ENCODE assay signal across 23 cellular contexts in the genomic region with DNA sequence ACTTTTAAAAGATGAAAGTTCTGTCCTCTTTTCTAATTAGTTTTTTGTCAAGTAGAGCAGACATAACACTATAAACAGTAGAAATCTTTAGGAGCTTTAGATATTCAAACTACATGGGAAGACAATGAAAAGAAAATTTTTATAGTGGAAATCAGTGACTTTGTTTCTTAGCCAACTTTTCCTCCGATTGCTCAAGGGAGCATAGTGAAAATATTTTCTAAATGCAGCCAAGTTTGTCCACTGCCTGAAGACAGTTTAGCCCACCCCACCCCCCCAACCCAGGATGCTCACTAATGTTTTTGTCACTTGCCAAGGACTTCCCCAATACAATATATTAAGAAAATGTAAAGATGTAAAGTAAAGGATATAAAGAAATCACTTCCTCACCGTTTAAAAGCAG.
DNase-seq lines count a peak whose midpoint lies in the region; TF ChIP-seq lines count a peak whose summit lies in the region.
"Had no signal": no experiment of that assay in that cellular context is flagged by ENCODE, and none has a peak within 500 bp of the region (broad histone marks: within the 10 kb centered on the region; RNA-seq: fewer than 3 reads in every experiment).

No MANE protein-coding gene starts in this region.

- POLR2A ChIA-PET in MCF 10A (lab: Yijun Ruan, JAX), result no interaction called here

- TF ChIP-seq CTCF in AG10803 (conservative IDR thresholded peaks at IDR 0.05; ENCODE audit: low read length) (no peak), colonic mucosa (IDR thresholded peaks at IDR 0.05) (no peak), mesothelial cell of epicardium (IDR thresholded peaks at IDR 0.05; ENCODE audit: unreplicated experiment) (no peak), MCF 10A (IDR thresholded peaks at IDR 0.05; ENCODE audit: unreplicated experiment) (no peak)

- peak overlapping the region; percentile 51 for H3K27ac ChIP-seq in colonic mucosa
- H3K27ac ChIP-seq: HL-60 had no signal

- H3K27me3 Mint-ChIP-seq in mesothelial cell of epicardium (ENCODE audit: low read depth), result no peaks in the 10 kb centered on the region
- no peaks in the 10 kb centered on the region for H3K27me3 Mint-ChIP-seq in MCF 10A (ENCODE audit: insufficient read depth, unreplicated experiment)

- H3K4me3 Mint-ChIP-seq in mesothelial cell of epicardium, result no peak overlapping the region
- H3K4me3 Mint-ChIP-seq in MCF 10A (ENCODE audit: unreplicated experiment), result no peak overlapping the region
- H3K4me3 Mint-ChIP-seq: CD4-positive, CD25-positive, alpha-beta regulatory T cell; H9; IgD-negative memory B cell had no signal

- CTCF ChIA-PET in MCF 10A (lab: Yijun Ruan, JAX), result interaction anchor here (0.6 to 1.6 kb wide), 3 partner anchors 23 to 138 kb away, joined by 3 to 5 read pairs (median 4); no protein-coding TSS in a partner anchor

- no peaks in the 10 kb centered on the region for H3K4me1 ChIP-seq in colonic mucosa
- H3K4me1 ChIP-seq: Caco-2 had no signal

- H3K4me1 Mint-ChIP-seq in mesothelial cell of epicardium, result peaks cover 16% of the 10 kb centered on the region
- H3K4me1 Mint-ChIP-seq in MCF 10A (ENCODE audit: insufficient read depth, unreplicated experiment), result no peaks in the 10 kb centered on the region
- H3K4me1 Mint-ChIP-seq: H9 had no signal

- DNase-seq in AG10803 (ENCODE audit: low read depth) (peak; percentile 29), EH (ENCODE audit: low read depth) (peak; percentile 50), colonic mucosa (no peak), mesothelial cell of epicardium (ENCODE audit: low spot score in 2 of 2, unreplicated experiment in 2 of 2) (no peak), NCI-H526 treated with DMSO at 0.1 percent for 48 hours (lab: John Stamatoyannopoulos, UW) (no peak), MCF 10A (ENCODE audit: unreplicated experiment) (no peak), NCI-H526 (lab: John Stamatoyannopoulos, UW) (no peak), middle frontal gyrus (ENCODE audit: extremely low spot score, low spot score) (no peak)
- DNase-seq: Caco-2; CD4-positive, CD25-positive, alpha-beta regulatory T cell; DMS53; H9; Karpas-422; MG63; NCI-H1048; NCI-H1436 treated with DMSO at 0.1 percent for 48 hours; NCI-H2029; NCI-H2171; NCI-H446; NK-92 treated with Interleukin-12 subunit alpha and Interleukin-12 subunit beta, amount 100 ng/mL, for 24 hours; Peyer's patch had no signal

- H3K36me3 Mint-ChIP-seq in mesothelial cell of epicardium, result peaks cover 18% of the 10 kb centered on the region
- peaks cover 15% of the 10 kb centered on the region for H3K36me3 Mint-ChIP-seq in MCF 10A (ENCODE audit: insufficient read depth, unreplicated experiment)
- H3K36me3 Mint-ChIP-seq: CD4-positive, CD25-positive, alpha-beta regulatory T cell had no signal

- H3K4me3 ChIP-seq in AG10803 (ENCODE audit: low read length) (no peak overlapping the region), colonic mucosa (no peak overlapping the region)
- H3K4me3 ChIP-seq: MG63, Peyer's patch had no signal

- no peaks in the 10 kb centered on the region for H3K36me3 ChIP-seq in colonic mucosa
- H3K36me3 ChIP-seq: MG63 had no signal

- no peaks in the 10 kb centered on the region for H3K9me3 ChIP-seq in colonic mucosa
- H3K9me3 ChIP-seq: Caco-2, MG63, Peyer's patch had no signal

- H3K9me3 Mint-ChIP-seq in mesothelial cell of epicardium (peaks cover under 1% of the 10 kb centered on the region), MCF 10A (ENCODE audit: unreplicated experiment) (no peaks in the 10 kb centered on the region)
- H3K9me3 Mint-ChIP-seq: H9, IgD-negative memory B cell had no signal

- intact Hi-C loops in colonic mucosa (cut with DNase I) (no loop called here), MCF 10A (cut with micrococcal nuclease) (no loop called here)

- no TSS peak for BruUV-seq in MCF 10A (replicated peaks; lab: Mats Ljungman, UMichigan)

- H3K27ac Mint-ChIP-seq in mesothelial cell of epicardium (peak overlapping the region; percentile 89), MCF 10A (ENCODE audit: low read depth, unreplicated experiment) (no peak overlapping the region)
- H3K27ac Mint-ChIP-seq: CD4-positive, CD25-positive, alpha-beta regulatory T cell; H9; IgD-negative memory B cell had no signal

- no peak overlapping the region for H3K9ac ChIP-seq in colonic mucosa (ENCODE audit: low read depth in 2 of 2, low read length in 2 of 2)

- H3K27me3 ChIP-seq in colonic mucosa, result no peaks in the 10 kb centered on the region
- H3K27me3 ChIP-seq: MG63, Peyer's patch had no signal

Comparison
In these comparisons a context has a peak if more than half of its experiments do, and no peak if none do; other contexts are left out.
1. DNase-seq: peak in AG10803 (single experiment) and EH (single experiment); none in colonic mucosa (single experiment), mesothelial cell of epicardium (0 of 2), NCI-H526 treated with DMSO at 0.1 percent for 48 hours (single experiment), MCF 10A (single experiment), NCI-H526 (0 of 2) and middle frontal gyrus (single experiment).